Comparison of ENCODE assay signal across 9 cellular contexts in the genomic region with DNA sequence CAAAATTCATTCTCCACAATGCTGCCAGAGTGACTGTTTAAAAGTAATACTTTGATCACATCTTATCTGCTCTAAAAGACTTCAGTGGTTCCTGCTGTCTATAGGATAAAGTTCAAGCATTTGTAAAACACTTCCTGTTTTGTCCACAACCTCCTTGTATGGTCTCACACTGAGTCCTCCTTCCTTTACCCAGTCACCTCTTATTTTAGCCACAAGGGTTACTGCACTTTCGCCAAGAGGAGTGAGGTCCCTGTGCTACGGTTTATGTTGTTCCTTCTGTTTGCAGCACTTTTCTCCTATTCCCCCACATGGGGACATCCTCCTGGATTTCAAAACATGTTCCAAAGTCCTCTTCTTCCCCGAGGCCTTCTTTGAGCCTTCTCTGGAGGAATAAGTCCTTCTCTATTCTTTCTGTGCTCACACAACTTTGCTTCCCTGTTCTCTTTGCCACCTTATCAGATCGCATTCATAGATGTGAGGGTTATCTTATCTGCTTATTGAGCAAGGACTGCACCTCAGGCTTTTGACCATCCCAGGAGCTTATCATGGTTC.
DNase-seq lines count a peak whose midpoint lies in the region; ATAC-seq, FAIRE-seq and TF ChIP-seq lines count a peak whose summit lies in the region.
"Had no signal": no experiment of that assay in that cellular context is flagged by ENCODE, and none has a peak within 500 bp of the region (broad histone marks: within the 10 kb centered on the region; RNA-seq: fewer than 3 reads in every experiment).

No MANE protein-coding gene starts in this region.

- no peak for TF ChIP-seq POLR2A in gastroesophageal sphincter (IDR thresholded peaks at IDR 0.05)

- no peaks in the 10 kb centered on the region for H3K9me3 ChIP-seq in Loucy (ENCODE audit: insufficient read depth, low read depth, low read length)
- no peaks in the 10 kb centered on the region for H3K9me3 ChIP-seq in gastroesophageal sphincter
- H3K9me3 ChIP-seq: SK-N-SH had no signal

- CTCF ChIA-PET in activated CD4-positive, alpha-beta T cell treated with anti-CD3 and anti-CD28 coated beads, Interleukin-2, amount 10 ng/mL, durations not matched to agents 7 days and 5 days (lab: Charles Lee) = interaction anchor here (0.6 to 1.8 kb wide), 6 partner anchors 18 to 514 kb away, joined by 3 to 4 read pairs (median 4); a partner anchor contains a TSS

- H3K27me3 ChIP-seq in Loucy (ENCODE audit: insufficient read depth, low read length, poor library complexity, severe bottlenecking) (no peaks in the 10 kb centered on the region), gastroesophageal sphincter (no peaks in the 10 kb centered on the region)

- H3K27ac Mint-ChIP-seq in activated CD4-positive, alpha-beta T cell treated with anti-CD3 and anti-CD28 coated beads, Interleukin-2, amount 10 ng/mL, durations not matched to agents 7 days and 5 days = no peak overlapping the region

- H4K20me1 ChIP-seq in Loucy (ENCODE audit: insufficient read depth, low read length, poor library complexity, severe bottlenecking) = no peaks in the 10 kb centered on the region

- H3K9me2 ChIP-seq in Loucy (replicated peaks; ENCODE audit: low read depth, low read length) = no peaks in the 10 kb centered on the region
- H3K9me2 ChIP-seq: SK-N-SH had no signal

- peak; percentile 31 for FAIRE-seq in GM18507 (lab: Jason Lieb, UNC)

- H3K4me3 ChIP-seq in Loucy (ENCODE audit: low read length, poor library complexity, severe bottlenecking) (peak overlapping the region; percentile 46), gastroesophageal sphincter (no peak overlapping the region)

- TF ChIP-seq CTCF in Loucy (conservative IDR thresholded peaks at IDR 0.05; ENCODE audit: low read length) (no peak), gastroesophageal sphincter (IDR thresholded peaks at IDR 0.05) (no peak)

- TF ChIP-seq EP300 in gastroesophageal sphincter (IDR thresholded peaks at IDR 0.05) = no peak

- no peaks in the 10 kb centered on the region for H3K36me3 Mint-ChIP-seq in activated CD4-positive, alpha-beta T cell treated with anti-CD3 and anti-CD28 coated beads, Interleukin-2, amount 10 ng/mL, durations not matched to agents 7 days and 5 days (ENCODE audit: low read depth)

- H3K4me1 Mint-ChIP-seq in activated CD4-positive, alpha-beta T cell treated with anti-CD3 and anti-CD28 coated beads, Interleukin-2, amount 10 ng/mL, durations not matched to agents 7 days and 5 days = peaks cover 38% of the 10 kb centered on the region

- POLR2A ChIA-PET in activated CD4-positive, alpha-beta T cell treated with anti-CD3 and anti-CD28 coated beads, Interleukin-2, amount 10 ng/mL, durations not matched to agents 7 days and 5 days (lab: Charles Lee) = no interaction called here

- peaks cover 47% of the 10 kb centered on the region for H3K27me3 Mint-ChIP-seq in activated CD4-positive, alpha-beta T cell treated with anti-CD3 and anti-CD28 coated beads, Interleukin-2, amount 10 ng/mL, durations not matched to agents 7 days and 5 days

- H3K36me3 ChIP-seq in Loucy (ENCODE audit: insufficient read depth, low read length) = no peaks in the 10 kb centered on the region
- H3K36me3 ChIP-seq in gastroesophageal sphincter = no peaks in the 10 kb centered on the region

- H3K27ac ChIP-seq in gastroesophageal sphincter = no peak overlapping the region

- DNase-seq in GM18507 (ENCODE audit: extremely low spot score, insufficient read length, low read depth) (no peak), islet precursor cell (peak; percentile 59), C1 segment of cervical spinal cord (lab: John Stamatoyannopoulos, UW) (no peak)
- no peak for DNase-seq in activated CD4-positive, alpha-beta T cell treated with anti-CD3 and anti-CD28 coated beads, Interleukin-2, amount 10 ng/mL, durations not matched to agents 7 days and 5 days

- H3K4me3 Mint-ChIP-seq in activated CD4-positive, alpha-beta T cell treated with anti-CD3 and anti-CD28 coated beads, Interleukin-2, amount 10 ng/mL, durations not matched to agents 7 days and 5 days = no peak overlapping the region

- 80 to 85% methylated on average over 3 to 4 of the region's 4 CpGs for WGBS in gastroesophageal sphincter (ENCODE audit: low coverage in 1 of 2), 2 donors

- peak overlapping the region; percentile 62 for H3K4me2 ChIP-seq in Loucy (ENCODE audit: low read depth, low read length, poor library complexity, severe bottlenecking)
- H3K4me2 ChIP-seq: SK-N-SH had no signal

- H3K4me1 ChIP-seq in Loucy (ENCODE audit: insufficient read depth, low read length, poor library complexity, severe bottlenecking) (peaks cover 33% of the 10 kb centered on the region), gastroesophageal sphincter (no peaks in the 10 kb centered on the region)

- ATAC-seq in HG02610 (IDR thresholded peaks at IDR 0.05; ENCODE audit: unreplicated experiment) (peak; percentile 70), gastroesophageal sphincter (no peak), GM21576 (IDR thresholded peaks at IDR 0.05; ENCODE audit: unreplicated experiment) (no peak)

- H3K9me3 Mint-ChIP-seq in activated CD4-positive, alpha-beta T cell treated with anti-CD3 and anti-CD28 coated beads, Interleukin-2, amount 10 ng/mL, durations not matched to agents 7 days and 5 days = no peaks in the 10 kb centered on the region

- H3F3A ChIP-seq in Loucy (ENCODE audit: low read depth) = no peaks in the 10 kb centered on the region

- H3K79me2 ChIP-seq in Loucy (ENCODE audit: insufficient read depth, low read length) = no peaks in the 10 kb centered on the region

- H2AFZ ChIP-seq in Loucy (ENCODE audit: low read length) = peak overlapping the region; percentile 87

- peak overlapping the region; percentile 11 for H3K9ac ChIP-seq in Loucy (ENCODE audit: low read depth, low read length, poor library complexity, severe bottlenecking)
- H3K9ac ChIP-seq: SK-N-SH had no signal
